ENCODE assay signal across 1 cellular context in the genomic region with DNA sequence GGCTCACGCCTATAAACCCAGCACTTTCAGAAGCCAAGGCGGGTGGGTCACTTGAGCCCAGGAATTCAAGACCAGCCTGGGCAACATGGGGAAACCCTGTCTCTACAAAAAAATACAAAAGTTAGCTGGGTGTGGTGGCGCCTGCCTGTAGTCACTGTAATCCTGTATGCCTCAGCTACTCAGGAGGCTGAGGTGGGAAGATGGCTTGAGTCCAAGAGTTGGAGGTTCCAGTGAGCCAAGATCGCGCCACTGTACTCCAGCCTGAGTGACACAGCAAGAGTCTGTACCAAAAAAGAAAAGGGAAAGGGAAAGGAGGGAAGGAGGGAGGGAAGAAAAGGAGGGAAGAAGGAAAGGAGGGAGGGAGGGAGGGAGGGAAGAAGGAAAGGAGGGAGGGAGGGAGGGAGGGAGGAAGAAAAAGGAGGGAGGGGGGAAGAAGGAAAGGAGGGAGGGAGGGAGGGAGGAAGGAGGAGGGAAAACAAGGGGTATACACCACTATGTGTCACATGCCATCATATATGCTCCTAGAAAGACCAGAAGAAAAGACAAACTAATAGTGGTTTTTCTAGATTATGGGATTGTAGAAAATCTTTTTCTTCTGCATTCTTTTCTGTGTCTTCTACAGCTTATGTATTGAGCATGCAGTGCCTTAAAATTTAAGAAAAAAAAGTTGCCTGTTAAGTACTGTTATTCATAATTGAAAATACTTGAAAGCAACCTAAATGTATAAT.
TF ChIP-seq lines count a peak whose summit lies in the region.

No MANE protein-coding gene starts in this region.

TF ChIP-seq in H1, 55 proteins besides CTCF, POLR2A, EP300 and RAD21 (continued from another document):
- no peak for TF ChIP-seq BACH1 (IDR thresholded peaks at IDR 0.05; ENCODE audit: low read length)
- TF ChIP-seq ASH2L (IDR thresholded peaks at IDR 0.05; ENCODE audit: low read length): no peak
- TF ChIP-seq SUZ12 (IDR thresholded peaks at IDR 0.05; ENCODE audit: low read length): no peak
- TF ChIP-seq POU5F1 (IDR thresholded peaks at IDR 0.05; ENCODE audit: low read depth, low read length): no peak
- TF ChIP-seq RXRA (IDR thresholded peaks at IDR 0.05; ENCODE audit: insufficient read depth, low read depth, low read length): no peak
- no peak for TF ChIP-seq KDM1A (IDR thresholded peaks at IDR 0.05; ENCODE audit: borderline replicate concordance, low read length)
- no peak for TF ChIP-seq YY1 (IDR thresholded peaks at IDR 0.05; ENCODE audit: low read depth, low read length)
- TF ChIP-seq ATF3 (IDR thresholded peaks at IDR 0.05; ENCODE audit: insufficient read depth, low read depth, low read length): no peak
- no peak for TF ChIP-seq MAX (IDR thresholded peaks at IDR 0.05)
